ENCODE assay signal across 8 cellular contexts in genomic region chr7:50782376-50783208, GRCh38. TPM values are rescaled to one million over a fixed set of nuclear protein-coding genes. Genes with fewer than 3 reads are reported as not detected.
DNase-seq lines count a peak whose midpoint lies in the region; ATAC-seq, FAIRE-seq and TF ChIP-seq lines count a peak whose summit lies in the region.

GRB10 (minus strand) TSS chr7:50782896; CDS start chr7:50732322, 50,574 bp downstream.

- H3K9me3 ChIP-seq in T-helper 17 cell (ENCODE audit: control insufficient read depth, low read length, poor library complexity, severe bottlenecking) (no peaks in the 10 kb centered on the region), endothelial cell of umbilical vein (replicated peaks; ENCODE audit: control insufficient read depth, insufficient read depth, low read length) (no peaks in the 10 kb centered on the region), thyroid gland (no peaks in the 10 kb centered on the region)

- no peaks in the 10 kb centered on the region for H3K9me1 ChIP-seq in endothelial cell of umbilical vein (replicated peaks; ENCODE audit: control insufficient read depth, extremely low read depth, insufficient read depth, low read length)

- dilution Hi-C loops in endothelial cell of umbilical vein (cut with MboI; ENCODE audit: extremely low pct_ligation_motif_present, low sequenced_read_pairs): no loop called here

- BruUV-seq in endothelial cell of umbilical vein (replicated peaks; lab: Mats Ljungman, UMichigan): no TSS peak

- CTCF ChIA-PET in endothelial cell of umbilical vein (lab: Charles Lee): interaction anchor here (1.0 to 1.5 kb wide), 4 partner anchors 286 to 378 kb away, joined by 3 to 9 read pairs (median 4); no protein-coding TSS in a partner anchor

- peaks cover 12% of the 10 kb centered on the region for H4K20me1 ChIP-seq in endothelial cell of umbilical vein (replicated peaks; ENCODE audit: control insufficient read depth, extremely low read depth, insufficient read depth, low read length)

- TF ChIP-seq CTCF in endothelial cell of umbilical vein (IDR thresholded peaks at IDR 0.05; ENCODE audit: extremely low read depth in 1 of 2, insufficient read depth in 1 of 2, low read depth in 1 of 2, low read length in 2 of 2) (peak; percentile 12 to 32), thyroid gland (IDR thresholded peaks at IDR 0.05) (peak in 2 of 6 experiments; percentile 28 to 64)

- peaks cover 41% of the 10 kb centered on the region for H3K27me3 Mint-ChIP-seq in T-helper 17 cell

- DNase-seq in NCI-H82 (lab: John Stamatoyannopoulos, UW) (peak; percentile 46), NCI-H82 treated with DMSO at 0.1 percent for 48 hours (lab: John Stamatoyannopoulos, UW; ENCODE audit: unreplicated experiment) (no peak), T-helper 17 cell (no peak), endothelial cell of umbilical vein (ENCODE audit: low read depth, low spot score) (peak; percentile 35), mesenteric fat pad (ENCODE audit: low spot score) (no peak), thyroid gland (peak; percentile 50 to 68)

- no peak within 1 kb of the TSS for H3K27ac ChIP-seq in endothelial cell of umbilical vein (ENCODE audit: insufficient read depth, low read depth, low read length)
- no peak within 1 kb of the TSS for H3K27ac ChIP-seq in thyroid gland

- FAIRE-seq in endothelial cell of umbilical vein (lab: Jason Lieb, UNC): no peak

- peaks cover 0 to 3% of the 10 kb centered on the region in 2 experiments for H3K36me3 ChIP-seq in endothelial cell of umbilical vein (ENCODE audit: control insufficient read depth in 2 of 2, extremely low read depth in 1 of 2, insufficient read depth in 2 of 2, low read length in 2 of 2)
- no peaks in the 10 kb centered on the region for H3K36me3 ChIP-seq in thyroid gland

- H3K4me3 ChIP-seq in endothelial cell of umbilical vein (replicated peaks in 1 of 3; ENCODE audit: insufficient read depth in 1 of 3, low read depth in 1 of 3, low read length in 3 of 3) (peak within 1 kb of the TSS in 2 of 3 experiments; percentile 25 to 41), thyroid gland (replicated peaks in 1 of 3) (peak within 1 kb of the TSS in 1 of 3 donors; percentile 35)

- H3K4me1 Mint-ChIP-seq in T-helper 17 cell: peaks cover 14% of the 10 kb centered on the region

- H3K9ac ChIP-seq in endothelial cell of umbilical vein (replicated peaks; ENCODE audit: extremely low read depth, insufficient read depth, low read length): peak within 1 kb of the TSS; percentile 39

- 65 to 88% methylated on average over 46 to 69 of the region's 95 CpGs for WGBS in thyroid gland, 2 donors

- H2AFZ ChIP-seq in endothelial cell of umbilical vein (ENCODE audit: low read depth, low read length): no peak within 1 kb of the TSS

- ATAC-seq in T-helper 17 cell (peak; percentile 61), GM21737 (IDR thresholded peaks at IDR 0.05; ENCODE audit: unreplicated experiment) (no peak), HG03354 (IDR thresholded peaks at IDR 0.05; ENCODE audit: poor library complexity, severe bottlenecking, unreplicated experiment) (no peak)

- no peaks in the 10 kb centered on the region for H3K27me3 ChIP-seq in endothelial cell of umbilical vein (ENCODE audit: control insufficient read depth in 2 of 2, insufficient read depth in 2 of 2, low read length in 2 of 2)
- no peaks in the 10 kb centered on the region for H3K27me3 ChIP-seq in thyroid gland

- peaks cover 99% of the 10 kb centered on the region for H3K79me2 ChIP-seq in endothelial cell of umbilical vein (ENCODE audit: control insufficient read depth, insufficient read depth, low read length)

- intact Hi-C loops in endothelial cell of umbilical vein (cut with micrococcal nuclease): loop anchor here (1.0 to 2.0 kb wide), 4 partner anchors 56 to 359 kb away; no protein-coding TSS in a partner anchor
- intact Hi-C loops in thyroid gland (cut with DNase I): no loop called here

- H3K36me3 Mint-ChIP-seq in T-helper 17 cell (ENCODE audit: low read depth): peaks cover 4% of the 10 kb centered on the region

- TF ChIP-seq POLR2A in endothelial cell of umbilical vein (IDR thresholded peaks at IDR 0.05; ENCODE audit: low read depth, low read length) (no peak), thyroid gland (IDR thresholded peaks at IDR 0.05) (no peak)

- POLR2A ChIA-PET in endothelial cell of umbilical vein (lab: Charles Lee): no interaction called here

- H3K4me3 Mint-ChIP-seq in T-helper 17 cell: peak within 1 kb of the TSS; percentile 87

- H3K27ac Mint-ChIP-seq in T-helper 17 cell: peak within 1 kb of the TSS; percentile 43

- H3K4me2 ChIP-seq in endothelial cell of umbilical vein (ENCODE audit: insufficient read depth, low read length): peak within 1 kb of the TSS; percentile 53

- H3K4me1 ChIP-seq in endothelial cell of umbilical vein (ENCODE audit: control insufficient read depth, extremely low read depth, insufficient read depth, low read length) (peaks cover 4% of the 10 kb centered on the region), thyroid gland (peaks cover 3 to 5% of the 10 kb centered on the region in 2 donors)

TF ChIP-seq in endothelial cell of umbilical vein, 7 proteins besides CTCF, POLR2A, EP300 and RAD21:
- TF ChIP-seq POLR2AphosphoS5 (IDR thresholded peaks at IDR 0.05; ENCODE audit: insufficient read depth, low read depth, low read length) (peak; percentile 33), EZH2 (IDR thresholded peaks at IDR 0.05; ENCODE audit: borderline replicate concordance, low read depth, low read length, severe bottlenecking) (no peak)

RNA-seq across cellular contexts. Expression of gene GRB10, which starts in this region (rescaled TPM):
- total RNA-seq in T-helper 17 cell: 1 to 10 TPM; 3.8 to 7.0 TPM
- 240 and 243 TPM in 2 replicates for total RNA-seq in endothelial cell of umbilical vein
- polyA plus RNA-seq in endothelial cell of umbilical vein: 36.2 and 43.7 TPM in 2 replicates
- 30.5 and 31.8 TPM in 2 replicates for polyA plus RNA-seq in endothelial cell of umbilical vein (2011; cell fraction: cytosol; rRNA removed)
- polyA plus RNA-seq in endothelial cell of umbilical vein (2011; cell fraction: nucleus; rRNA removed): 127 and 138 TPM in 2 replicates
- polyA plus RNA-seq in endothelial cell of umbilical vein (2012): 81.9 and 101 TPM in 2 replicates
- 129 and 144 TPM in 2 replicates for polyA minus RNA-seq in endothelial cell of umbilical vein
- polyA minus RNA-seq in endothelial cell of umbilical vein (2011; cell fraction: cytosol; rRNA and poly(A)+ RNA removed): 19.9 TPM
- 265 and 279 TPM in 2 replicates for polyA minus RNA-seq in endothelial cell of umbilical vein (2011; cell fraction: nucleus; rRNA and poly(A)+ RNA removed)
- 95.7 TPM for total RNA-seq in mesenteric fat pad
- 10 to 100 TPM; 21.3 to 99.2 (median 39.6) TPM for total RNA-seq in thyroid gland

Comparison
In these comparisons a context has a peak if more than half of its experiments do, and no peak if none do; other contexts are left out.
1. DNase-seq: peak in NCI-H82 (single experiment), endothelial cell of umbilical vein (single experiment) and thyroid gland (2 of 2); none in NCI-H82 treated with DMSO at 0.1 percent for 48 hours (single experiment), T-helper 17 cell (0 of 3) and mesenteric fat pad (single experiment).